ENCODE assay signal across 11 cellular contexts in the genomic region with DNA sequence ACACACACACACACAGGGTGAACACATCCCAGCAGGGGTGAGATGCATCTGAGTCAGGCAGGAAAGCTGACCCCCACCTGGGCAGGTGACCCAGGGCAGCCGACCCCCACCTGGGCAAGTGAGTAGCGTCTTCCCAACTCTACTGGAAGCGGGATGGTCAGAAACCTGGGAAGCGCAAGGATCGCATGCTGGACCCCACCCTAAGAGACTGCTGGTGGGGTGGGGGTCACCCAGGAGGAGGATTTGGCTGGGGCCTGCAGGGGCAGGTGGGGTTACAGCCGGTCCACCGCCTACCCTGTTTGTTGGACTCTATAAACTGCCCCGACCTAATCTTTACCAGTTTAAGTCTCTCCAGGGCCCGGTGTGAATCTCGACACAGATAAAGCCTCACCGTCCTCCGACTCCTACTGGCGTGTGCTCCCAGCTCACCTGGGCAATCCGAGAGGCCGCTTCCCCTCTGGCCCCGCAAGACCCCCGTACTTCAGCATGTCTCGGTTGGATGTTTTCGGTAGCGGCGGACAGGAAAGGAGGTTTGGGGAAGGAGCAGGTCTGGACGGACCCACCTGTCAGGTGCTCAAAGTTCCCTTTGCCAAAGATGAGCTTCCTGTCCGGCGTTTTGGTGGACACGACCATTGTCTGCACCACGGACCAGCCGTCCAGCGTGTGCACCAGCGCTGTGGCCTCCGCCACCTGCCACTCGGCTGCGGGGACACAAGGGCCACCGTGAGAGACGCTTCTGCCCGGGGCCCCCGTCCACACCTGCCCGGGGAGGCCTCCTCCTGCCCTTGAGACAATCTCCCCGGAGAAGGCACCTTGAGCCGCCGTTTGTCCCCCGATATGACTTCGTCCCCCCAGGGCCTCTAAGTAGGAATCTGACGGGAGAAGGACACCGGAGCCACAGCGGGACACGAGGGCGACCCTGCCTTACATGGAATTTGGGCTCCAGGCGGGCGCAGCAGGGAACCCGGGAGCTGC. TPM values are rescaled to one million over a fixed set of nuclear protein-coding genes. Genes with fewer than 3 reads are reported as not detected.
A peak's percentile ranks its signal among the peaks of the same experiment; 100 is the strongest.
DNase-seq lines count a peak whose midpoint lies in the region; ATAC-seq, FAIRE-seq and TF ChIP-seq lines count a peak whose summit lies in the region.
"Had no signal": no experiment of that assay in that cellular context is flagged by ENCODE, and none has a peak within 500 bp of the region (broad histone marks: within the 10 kb centered on the region; RNA-seq: fewer than 3 reads in every experiment).

No MANE protein-coding gene starts in this region.

- ATAC-seq in stimulated activated memory B cell treated with anti-CD40 and anti-IgM and Interleukin-4, amounts not matched to agents 10 μg/mL and 1 μg/mL and 100 μg/mL, for 72 hours: no peak

- POLR2A ChIA-PET in activated CD4-positive, alpha-beta memory T cell treated with anti-CD3 and anti-CD28 coated beads, Interleukin-2, amount 10 ng/mL, durations not matched to agents 7 days and 5 days (lab: Charles Lee): no interaction called here

- TF ChIP-seq CTCF in kidney (IDR thresholded peaks at IDR 0.05; ENCODE audit: borderline replicate concordance, extremely low read depth, insufficient read depth) (no peak), GM13976 (IDR thresholded peaks at IDR 0.05; ENCODE audit: borderline replicate concordance, control extremely low read depth, extremely low read depth, insufficient read depth, missing control alignments) (no peak)

- DNase-seq in activated effector memory CD4-positive, alpha-beta T cell treated with anti-CD3 and anti-CD28 coated beads, Interleukin-2, amount 50 U/mL, for 16 hours: peak; percentile 66
- no peak for DNase-seq in activated effector memory CD4-positive, alpha-beta T cell treated with Interleukin-2 at 50 U/mL for 16 hours
- DNase-seq in activated CD4-positive, alpha-beta memory T cell treated with anti-CD3 and anti-CD28 coated beads, Interleukin-2, amount 10 ng/mL, durations not matched to agents 7 days and 5 days: no peak
- peak; percentile 83 for DNase-seq in kidney
- no peak for DNase-seq in caudate nucleus (lab: John Stamatoyannopoulos, UW)
- no peak for DNase-seq in NCI-H510A treated with DMSO at 0.1 percent for 48 hours (lab: John Stamatoyannopoulos, UW)
- DNase-seq in GM13976 (ENCODE audit: low spot score): no peak
- DNase-seq: activated CD4-positive, CD25-positive, alpha-beta regulatory T cell treated with anti-CD3 and anti-CD28 coated beads, Interleukin-2, amount 50 U/mL, for 72 hours; NCI-H187 treated with DMSO at 0.1 percent for 48 hours had no signal

- FAIRE-seq in kidney (lab: Jason Lieb, UNC): no peak
- FAIRE-seq: RCC 7860 had no signal

- peak overlapping the region; percentile 24 for H3K4me3 Mint-ChIP-seq in activated CD4-positive, alpha-beta memory T cell treated with anti-CD3 and anti-CD28 coated beads, Interleukin-2, amount 10 ng/mL, durations not matched to agents 7 days and 5 days
- H3K4me3 Mint-ChIP-seq in stimulated activated memory B cell treated with anti-CD40 and anti-IgM and Interleukin-4, amounts not matched to agents 10 μg/mL and 1 μg/mL and 100 μg/mL, for 72 hours: peak overlapping the region; percentile 58

- H3K9me3 Mint-ChIP-seq in activated CD4-positive, alpha-beta memory T cell treated with anti-CD3 and anti-CD28 coated beads, Interleukin-2, amount 10 ng/mL, durations not matched to agents 7 days and 5 days: no peaks in the 10 kb centered on the region
- H3K9me3 Mint-ChIP-seq in stimulated activated memory B cell treated with anti-CD40 and anti-IgM and Interleukin-4, amounts not matched to agents 10 μg/mL and 1 μg/mL and 100 μg/mL, for 72 hours: peaks cover 3% of the 10 kb centered on the region

- peaks cover 16 to 20% of the 10 kb centered on the region in 2 donors for H3K36me3 ChIP-seq in kidney (ENCODE audit: control insufficient read depth in 1 of 2, insufficient read depth in 2 of 2, low read length in 2 of 2)

- peaks cover 0 to 7% of the 10 kb centered on the region in 2 donors for H3K4me1 ChIP-seq in kidney (ENCODE audit: control insufficient read depth in 1 of 2, insufficient read depth in 1 of 2, low read depth in 1 of 2, low read length in 2 of 2)

- no peak overlapping the region for H3K4me3 ChIP-seq in kidney (ENCODE audit: low read length in 2 of 2)

- CTCF ChIA-PET in activated CD4-positive, alpha-beta memory T cell treated with anti-CD3 and anti-CD28 coated beads, Interleukin-2, amount 10 ng/mL, durations not matched to agents 7 days and 5 days (lab: Charles Lee): no interaction called here

- intact Hi-C loops in kidney (cut with DNase I): no loop called here

- H3K9ac ChIP-seq in kidney (ENCODE audit: low read length in 2 of 2): no peak overlapping the region

- no peaks in the 10 kb centered on the region for H3K9me3 ChIP-seq in kidney (ENCODE audit: control insufficient read depth in 1 of 2, low read length in 2 of 2)

- no peaks in the 10 kb centered on the region for H3K27me3 Mint-ChIP-seq in activated CD4-positive, alpha-beta memory T cell treated with anti-CD3 and anti-CD28 coated beads, Interleukin-2, amount 10 ng/mL, durations not matched to agents 7 days and 5 days
- no peaks in the 10 kb centered on the region for H3K27me3 Mint-ChIP-seq in stimulated activated memory B cell treated with anti-CD40 and anti-IgM and Interleukin-4, amounts not matched to agents 10 μg/mL and 1 μg/mL and 100 μg/mL, for 72 hours

- peak overlapping the region; percentile 44 for H3K27ac Mint-ChIP-seq in activated CD4-positive, alpha-beta memory T cell treated with anti-CD3 and anti-CD28 coated beads, Interleukin-2, amount 10 ng/mL, durations not matched to agents 7 days and 5 days
- peak overlapping the region; percentile 79 for H3K27ac Mint-ChIP-seq in stimulated activated memory B cell treated with anti-CD40 and anti-IgM and Interleukin-4, amounts not matched to agents 10 μg/mL and 1 μg/mL and 100 μg/mL, for 72 hours

- in situ Hi-C loops in GM13976 (cut with MboI; ENCODE audit: low sequenced_read_pairs, unreplicated experiment): no loop called here

- H3K27ac ChIP-seq in kidney (ENCODE audit: low read depth in 2 of 2, low read length in 2 of 2) (no peak overlapping the region), caudate nucleus (ENCODE audit: low read depth, low read length) (no peak overlapping the region)

- H3K36me3 Mint-ChIP-seq in activated CD4-positive, alpha-beta memory T cell treated with anti-CD3 and anti-CD28 coated beads, Interleukin-2, amount 10 ng/mL, durations not matched to agents 7 days and 5 days (ENCODE audit: low read depth): peaks cover 20% of the 10 kb centered on the region
- H3K36me3 Mint-ChIP-seq in stimulated activated memory B cell treated with anti-CD40 and anti-IgM and Interleukin-4, amounts not matched to agents 10 μg/mL and 1 μg/mL and 100 μg/mL, for 72 hours: peaks cover 41% of the 10 kb centered on the region

- H3K4me1 Mint-ChIP-seq in activated CD4-positive, alpha-beta memory T cell treated with anti-CD3 and anti-CD28 coated beads, Interleukin-2, amount 10 ng/mL, durations not matched to agents 7 days and 5 days: peaks cover 14% of the 10 kb centered on the region
- H3K4me1 Mint-ChIP-seq in stimulated activated memory B cell treated with anti-CD40 and anti-IgM and Interleukin-4, amounts not matched to agents 10 μg/mL and 1 μg/mL and 100 μg/mL, for 72 hours: peaks cover 18% of the 10 kb centered on the region

RNA-seq across cellular contexts. Expression of gene GTPBP6, which starts 2.0 kb away (rescaled TPM):
- 10 to 100 TPM; 46.2 to 46.7 TPM for total RNA-seq in activated CD4-positive, alpha-beta memory T cell treated with anti-CD3 and anti-CD28 coated beads, Interleukin-2, amount 10 ng/mL, durations not matched to agents 7 days and 5 days
- 50.1 TPM for total RNA-seq in kidney
- polyA plus RNA-seq in kidney (ENCODE audit: insufficient read depth, low read depth, low replicate concordance): 61.9 TPM

RNA-seq across cellular contexts. Expression of gene PLCXD1, which starts 35.5 kb away (rescaled TPM):
- 10 to 100 TPM; 34.5 to 35.5 TPM for total RNA-seq in activated CD4-positive, alpha-beta memory T cell treated with anti-CD3 and anti-CD28 coated beads, Interleukin-2, amount 10 ng/mL, durations not matched to agents 7 days and 5 days
- 11.0 TPM for total RNA-seq in kidney
- polyA plus RNA-seq in kidney (ENCODE audit: insufficient read depth, low read depth, low replicate concordance): 4.9 TPM

Comparison
In these comparisons a context has a peak if more than half of its experiments do, and no peak if none do; other contexts are left out.
1. DNase-seq: peak in activated effector memory CD4-positive, alpha-beta T cell treated with anti-CD3 and anti-CD28 coated beads, Interleukin-2, amount 50 U/mL, for 16 hours (single experiment) and kidney (single experiment); none in activated effector memory CD4-positive, alpha-beta T cell treated with Interleukin-2 at 50 U/mL for 16 hours (single experiment), activated CD4-positive, alpha-beta memory T cell treated with anti-CD3 and anti-CD28 coated beads, Interleukin-2, amount 10 ng/mL, durations not matched to agents 7 days and 5 days (single experiment), caudate nucleus (0 of 61), NCI-H510A treated with DMSO at 0.1 percent for 48 hours (single experiment) and GM13976 (single experiment).